8 cellular contexts compared by ENCODE assay signal in genomic region chr2:53767405-53768232, GRCh38. TPM values are rescaled to one million over a fixed set of nuclear protein-coding genes. Genes with fewer than 3 reads are reported as not detected.
DNase-seq lines count a peak whose midpoint lies in the region; ATAC-seq, FAIRE-seq and TF ChIP-seq lines count a peak whose summit lies in the region.

CHAC2 (plus strand) TSS chr2:53767804; CDS start chr2:53767887, 83 bp downstream.

- DNase-seq in H54 (ENCODE audit: insufficient read length, low spot score) (peak; percentile 69), LoVo (ENCODE audit: low spot score) (peak; percentile 90), fibroblast of the aortic adventitia (ENCODE audit: low read depth) (peak; percentile 76), nephron progenitor cell (peak; percentile 88)
- peak; percentile 80 for DNase-seq in activated T-helper 9 cell treated with anti-CD3 and anti-CD28 coated beads, Interleukin-2, amount 50 U/mL, for 16 hours (ENCODE audit: low read depth)
- peak; percentile 82 to 89 for DNase-seq in stimulated activated naive CD8-positive, alpha-beta T cell treated with anti-CD3 and anti-CD28 coated beads, Interleukin-15, amount 100 ng/mL, for 72 hours

- peak; percentile 97 for ATAC-seq in stimulated activated naive CD8-positive, alpha-beta T cell treated with anti-CD3 and anti-CD28 coated beads, Interleukin-15, amount 100 ng/mL, for 72 hours

- H3K9ac ChIP-seq in ES-I3 (ENCODE audit: low read depth, low read length) = peak within 1 kb of the TSS; percentile 91

- H3K4me1 ChIP-seq in ES-I3 (ENCODE audit: insufficient read depth, low read length) = peaks cover 4% of the 10 kb centered on the region; the same call in 1 of the 2 replicates

- peaks cover 17% of the 10 kb centered on the region for H3K4me1 Mint-ChIP-seq in nephron progenitor cell
- H3K4me1 Mint-ChIP-seq in stimulated activated naive CD8-positive, alpha-beta T cell treated with anti-CD3 and anti-CD28 coated beads, Interleukin-15, amount 100 ng/mL, for 72 hours = peaks cover 34% of the 10 kb centered on the region

- peak within 1 kb of the TSS; percentile 77 for H3K27ac Mint-ChIP-seq in nephron progenitor cell
- peak within 1 kb of the TSS; percentile 98 to 99 for H3K27ac Mint-ChIP-seq in stimulated activated naive CD8-positive, alpha-beta T cell treated with anti-CD3 and anti-CD28 coated beads, Interleukin-15, amount 100 ng/mL, for 72 hours

- TF ChIP-seq POLR2A in H54 (IDR thresholded peaks at IDR 0.05; ENCODE audit: low read depth, low read length) = peak; percentile 80
- peak; percentile 92 for TF ChIP-seq POLR2A in Raji (IDR thresholded peaks at IDR 0.05; ENCODE audit: insufficient read depth, low read depth, low read length)

- peak within 1 kb of the TSS; percentile 87 for H3K4me3 Mint-ChIP-seq in nephron progenitor cell
- peak within 1 kb of the TSS; percentile 84 to 94 for H3K4me3 Mint-ChIP-seq in stimulated activated naive CD8-positive, alpha-beta T cell treated with anti-CD3 and anti-CD28 coated beads, Interleukin-15, amount 100 ng/mL, for 72 hours

- peak within 1 kb of the TSS; percentile 85 for H3K4me3 ChIP-seq in fibroblast of the aortic adventitia (ENCODE audit: low read depth, low read length)

- H3K9me3 Mint-ChIP-seq in nephron progenitor cell = peaks cover 3% of the 10 kb centered on the region
- no peaks in the 10 kb centered on the region for H3K9me3 Mint-ChIP-seq in stimulated activated naive CD8-positive, alpha-beta T cell treated with anti-CD3 and anti-CD28 coated beads, Interleukin-15, amount 100 ng/mL, for 72 hours

- peak; percentile 96 for FAIRE-seq in H54 (lab: Jason Lieb, UNC)

- peaks cover 46% of the 10 kb centered on the region for H3K36me3 Mint-ChIP-seq in nephron progenitor cell (ENCODE audit: low read depth)

- no peaks in the 10 kb centered on the region for H3K9me3 ChIP-seq in ES-I3 (ENCODE audit: control insufficient read depth, insufficient read depth, low read length)

- H3K36me3 ChIP-seq in ES-I3 (ENCODE audit: insufficient read depth, low read length) = no peaks in the 10 kb centered on the region; the same call in 1 of the 2 replicates

- TF ChIP-seq CTCF in fibroblast of the aortic adventitia (IDR thresholded peaks at IDR 0.05; ENCODE audit: insufficient read depth, low read length) = peak; percentile 59
- TF ChIP-seq CTCF in nephron progenitor cell (IDR thresholded peaks at IDR 0.05) = no peak

- no peaks in the 10 kb centered on the region for H3K27me3 Mint-ChIP-seq in nephron progenitor cell (ENCODE audit: low read depth, poor library complexity)
- no peaks in the 10 kb centered on the region for H3K27me3 Mint-ChIP-seq in stimulated activated naive CD8-positive, alpha-beta T cell treated with anti-CD3 and anti-CD28 coated beads, Interleukin-15, amount 100 ng/mL, for 72 hours

RNA-seq across cellular contexts. Expression of gene CHAC2, which starts in this region (rescaled TPM):
- total RNA-seq in fibroblast of the aortic adventitia (ENCODE audit: low replicate concordance) = 0.57 and 9.7 TPM in 2 replicates

Comparison
In these comparisons a context has a peak if more than half of its experiments do, and no peak if none do; other contexts are left out.
1. Peak in every context shown above with its lines: DNase-seq, ATAC-seq and H3K4me3 ChIP-seq.